Comparison of ENCODE assay signal across 16 cellular contexts in genomic region chr13:44331446-44331845, GRCh38. TPM values are rescaled to one million over a fixed set of nuclear protein-coding genes. Genes with fewer than 3 reads are reported as not detected.
DNase-seq lines count a peak whose midpoint lies in the region; ATAC-seq and TF ChIP-seq lines count a peak whose summit lies in the region.
"Had no signal": no experiment of that assay in that cellular context is flagged by ENCODE, and none has a peak within 500 bp of the region (broad histone marks: within the 10 kb centered on the region; RNA-seq: fewer than 3 reads in every experiment).

No MANE protein-coding gene starts in this region.

- H3K36me3 ChIP-seq in ascending aorta: no peaks in the 10 kb centered on the region
- no peaks in the 10 kb centered on the region for H3K36me3 ChIP-seq in lung (ENCODE audit: control insufficient read depth in 2 of 2, insufficient read depth in 2 of 2, low read length in 2 of 2)

- no peaks in the 10 kb centered on the region for H3K9me3 ChIP-seq in ascending aorta
- no peaks in the 10 kb centered on the region for H3K9me3 ChIP-seq in lung (ENCODE audit: control insufficient read depth in 2 of 2, insufficient read depth in 1 of 2, low read length in 1 of 2)

- H3K4me3 ChIP-seq in ascending aorta: no peak overlapping the region
- no peak overlapping the region for H3K4me3 ChIP-seq in lung

- intact Hi-C loops in ascending aorta (cut with DNase I): no loop called here

- H3K9me3 Mint-ChIP-seq in activated T-cell treated with anti-CD3 and anti-CD28 coated beads, Interleukin-2, amount 50 U/mL, for 4 hours: no peaks in the 10 kb centered on the region

- H3K4me3 Mint-ChIP-seq in activated T-cell treated with anti-CD3 and anti-CD28 coated beads, Interleukin-2, amount 50 U/mL, for 4 hours: no peak overlapping the region
- H3K4me3 Mint-ChIP-seq: activated naive CD8-positive, alpha-beta T cell; memory B cell had no signal

- H3K4me1 ChIP-seq in ascending aorta: peaks cover 6 to 16% of the 10 kb centered on the region in 2 donors
- peaks cover 0 to 4% of the 10 kb centered on the region in 2 donors for H3K4me1 ChIP-seq in lung (ENCODE audit: control insufficient read depth in 2 of 2, insufficient read depth in 2 of 2, low read length in 2 of 2)

- H3K27me3 ChIP-seq in ascending aorta: no peaks in the 10 kb centered on the region
- no peaks in the 10 kb centered on the region for H3K27me3 ChIP-seq in lung (ENCODE audit: control insufficient read depth, insufficient read depth)

- DNase-seq in activated T-cell treated with anti-CD3 and anti-CD28 coated beads, Interleukin-2, amount 50 U/mL, for 4 hours: no peak
- no peak for DNase-seq in activated T-cell treated with anti-CD3 and anti-CD28 coated beads, Interleukin-2, amount 50 U/mL, for 48 hours
- DNase-seq in ascending aorta (ENCODE audit: low spot score in 2 of 2) (no peak), lung (ENCODE audit: low spot score) (no peak), stromal cell of bone marrow (ENCODE audit: low read depth) (peak; percentile 57), HCEC 1CT (no peak), NCI-H774 (lab: John Stamatoyannopoulos, UW) (no peak)
- DNase-seq: activated CD4-positive, alpha-beta T cell treated with anti-CD3 and anti-CD28 coated beads for 1 hour; DMS53; effector memory CD4-positive, alpha-beta T cell; GOT3; NCI-H1417 treated with DMSO at 0.1 percent for 48 hours; NCI-H526 treated with DMSO at 0.1 percent for 48 hours had no signal

- peaks cover 3% of the 10 kb centered on the region for H3K27me3 Mint-ChIP-seq in activated T-cell treated with anti-CD3 and anti-CD28 coated beads, Interleukin-2, amount 50 U/mL, for 4 hours (ENCODE audit: low read depth)
- H3K27me3 Mint-ChIP-seq: activated naive CD8-positive, alpha-beta T cell had no signal

- WGBS in lung, 2 donors: 70 to 76% methylated on average over 4 of the region's 4 CpGs

- peak; percentile 77 to 86 for ATAC-seq in activated T-cell treated with anti-CD3 and anti-CD28 coated beads, Interleukin-2, amount 50 U/mL, for 4 hours
- ATAC-seq in lung (ENCODE audit: insufficient read depth, low FRiP score) (peak; percentile 30), HG02973 (IDR thresholded peaks at IDR 0.05; ENCODE audit: unreplicated experiment) (no peak)

- H3K27ac ChIP-seq in ascending aorta: peak overlapping the region; percentile 64 to 75
- no peak overlapping the region for H3K27ac ChIP-seq in lung (ENCODE audit: low read depth in 1 of 2, low read length in 1 of 2)

- no peak for TF ChIP-seq CTCF in ascending aorta (IDR thresholded peaks at IDR 0.05)
- TF ChIP-seq CTCF in lung (IDR thresholded peaks at IDR 0.05; ENCODE audit: control extremely low read depth, extremely low read depth): no peak

- H3K36me3 Mint-ChIP-seq in activated T-cell treated with anti-CD3 and anti-CD28 coated beads, Interleukin-2, amount 50 U/mL, for 4 hours (ENCODE audit: insufficient read depth): no peaks in the 10 kb centered on the region
- H3K36me3 Mint-ChIP-seq: activated naive CD8-positive, alpha-beta T cell; memory B cell had no signal

- no peaks in the 10 kb centered on the region for H3K4me1 Mint-ChIP-seq in activated T-cell treated with anti-CD3 and anti-CD28 coated beads, Interleukin-2, amount 50 U/mL, for 4 hours (ENCODE audit: low read depth)
- H3K4me1 Mint-ChIP-seq: memory B cell had no signal

RNA-seq across cellular contexts. Expression of gene SERP2, which starts 42.2 kb away (rescaled TPM):
- under 1 TPM in 2 of 3 donors, not detected in 1; 0.63 to 0.76 TPM for total RNA-seq in activated T-cell treated with anti-CD3 and anti-CD28 coated beads, Interleukin-2, amount 50 U/mL, for 4 hours
- 0.85 TPM for total RNA-seq in ascending aorta
- total RNA-seq in lung: 1 to 10 TPM; 6.6 to 6.9 TPM
- polyA plus RNA-seq in lung: 1 to 10 TPM; 4.2 to 5.2 TPM

Comparison
In these comparisons a context has a peak if more than half of its experiments do, and no peak if none do; other contexts are left out.
1. H3K27ac ChIP-seq: peak in ascending aorta (2 of 2); none in lung (0 of 2).